In genomic region chr3:139264375-139264774, GRCh38 we compare ENCODE assay signal across 24 cellular contexts.
"Had no signal": no experiment of that assay in that cellular context is flagged by ENCODE, and none has a peak within 500 bp of the region (broad histone marks: within the 10 kb centered on the region; RNA-seq: fewer than 3 reads in every experiment).

No MANE protein-coding gene starts in this region.

- H3K4me3 Mint-ChIP-seq: activated CD4-positive, alpha-beta memory T cell treated with anti-CD3 and anti-CD28 coated beads, Interleukin-2, amount 10 ng/mL, durations not matched to agents 7 days and 5 days; activated CD4-positive, alpha-beta T cell treated with anti-CD3 and anti-CD28 coated beads, Interleukin-2, amount 10 ng/mL, durations not matched to agents 7 days and 5 days; activated naive CD4-positive, alpha-beta T cell treated with anti-CD3 and anti-CD28 coated beads, Interleukin-2, amount 10 ng/mL, durations not matched to agents 7 days and 5 days; activated T-helper 1 cell treated with anti-CD3 and anti-CD28 coated beads, Interleukin-12 subunit alpha, Interleukin-12 subunit beta, Interleukin-2, Interleukin-4 antibody, amounts not matched to agents 30 ng/mL and 10 ng/mL and 1 ng/mL, durations not matched to agents 14 hours and 24 hours and 36 hours; central memory CD8-positive, alpha-beta T cell; WTC11 had no signal

- H3K27ac Mint-ChIP-seq: activated CD4-positive, alpha-beta memory T cell treated with anti-CD3 and anti-CD28 coated beads, Interleukin-2, amount 10 ng/mL, durations not matched to agents 7 days and 5 days; activated CD4-positive, alpha-beta T cell treated with anti-CD3 and anti-CD28 coated beads, Interleukin-2, amount 10 ng/mL, durations not matched to agents 7 days and 5 days; activated naive CD4-positive, alpha-beta T cell treated with anti-CD3 and anti-CD28 coated beads, Interleukin-2, amount 10 ng/mL, durations not matched to agents 7 days and 5 days; activated naive CD4-positive, alpha-beta T cell treated with anti-CD3 and anti-CD28 coated beads, Interleukin-2, amount 50 U/mL, for 72 hours; activated T-helper 1 cell treated with anti-CD3 and anti-CD28 coated beads, Interleukin-12 subunit alpha, Interleukin-12 subunit beta, Interleukin-2, Interleukin-4 antibody, amounts not matched to agents 30 ng/mL and 10 ng/mL and 1 ng/mL, durations not matched to agents 14 hours and 24 hours and 36 hours; activated T-helper 2 cell treated with anti-CD3 and anti-CD28 coated beads, Interferon-gamma antibody, Interleukin-2, Interleukin-4, amounts not matched to agents 10 μg/mL and 5 μg/mL and 100 μg/mL, durations not matched to agents 14 hours and 24 hours and 36 hours; WTC11 had no signal

- H3K4me1 Mint-ChIP-seq: activated CD4-positive, alpha-beta memory T cell treated with anti-CD3 and anti-CD28 coated beads, Interleukin-2, amount 10 ng/mL, durations not matched to agents 7 days and 5 days; activated CD4-positive, alpha-beta T cell treated with anti-CD3 and anti-CD28 coated beads, Interleukin-2, amount 10 ng/mL, durations not matched to agents 7 days and 5 days; activated naive CD4-positive, alpha-beta T cell treated with anti-CD3 and anti-CD28 coated beads, Interleukin-2, amount 10 ng/mL, durations not matched to agents 7 days and 5 days; central memory CD8-positive, alpha-beta T cell had no signal

- H3K27me3 ChIP-seq: brain microvascular endothelial cell had no signal

- ATAC-seq: activated naive CD4-positive, alpha-beta T cell treated with anti-CD3 and anti-CD28 coated beads, Interleukin-2, amount 50 U/mL, for 72 hours; WTC11 had no signal

- H3K36me3 ChIP-seq: brain microvascular endothelial cell had no signal

- H3K27me3 Mint-ChIP-seq: activated naive CD4-positive, alpha-beta T cell treated with anti-CD3 and anti-CD28 coated beads, Interleukin-2, amount 10 ng/mL, durations not matched to agents 7 days and 5 days had no signal

- H3K27ac ChIP-seq: brain microvascular endothelial cell, epithelial cell of prostate had no signal

- H3K9me3 Mint-ChIP-seq: activated CD4-positive, alpha-beta memory T cell treated with anti-CD3 and anti-CD28 coated beads, Interleukin-2, amount 10 ng/mL, durations not matched to agents 7 days and 5 days; activated CD4-positive, alpha-beta T cell treated with anti-CD3 and anti-CD28 coated beads, Interleukin-2, amount 10 ng/mL, durations not matched to agents 7 days and 5 days; activated naive CD4-positive, alpha-beta T cell treated with anti-CD3 and anti-CD28 coated beads, Interleukin-2, amount 10 ng/mL, durations not matched to agents 7 days and 5 days; activated naive CD4-positive, alpha-beta T cell treated with anti-CD3 and anti-CD28 coated beads, Interleukin-2, amount 50 U/mL, for 72 hours; activated T-helper 1 cell treated with anti-CD3 and anti-CD28 coated beads, Interleukin-12 subunit alpha, Interleukin-12 subunit beta, Interleukin-2, Interleukin-4 antibody, amounts not matched to agents 30 ng/mL and 10 ng/mL and 1 ng/mL, durations not matched to agents 14 hours and 24 hours and 36 hours; activated T-helper 2 cell treated with anti-CD3 and anti-CD28 coated beads, Interferon-gamma antibody, Interleukin-2, Interleukin-4, amounts not matched to agents 10 μg/mL and 5 μg/mL and 100 μg/mL, durations not matched to agents 14 hours and 24 hours and 36 hours; central memory CD8-positive, alpha-beta T cell; WTC11 had no signal

- DNase-seq: activated CD4-positive, alpha-beta memory T cell treated with anti-CD3 and anti-CD28 coated beads, Interleukin-2, amount 10 ng/mL, durations not matched to agents 7 days and 5 days; activated CD4-positive, alpha-beta T cell treated with anti-CD3 and anti-CD28 coated beads for 1 hour; activated CD4-positive, alpha-beta T cell treated with anti-CD3 and anti-CD28 coated beads for 4 hours; activated CD4-positive, alpha-beta T cell treated with anti-CD3 and anti-CD28 coated beads, Interleukin-2, amount 10 ng/mL, durations not matched to agents 7 days and 5 days; activated CD4-positive, alpha-beta T cell treated with anti-CD3 and anti-CD28 coated beads, Interleukin-2, amount 50 U/mL, for 4 hours; activated effector memory CD4-positive, alpha-beta T cell treated with anti-CD3 and anti-CD28 coated beads, Interleukin-2, amount 50 U/mL, for 16 hours; activated naive CD4-positive, alpha-beta T cell treated with anti-CD3 and anti-CD28 coated beads, Interleukin-2, amount 10 ng/mL, durations not matched to agents 7 days and 5 days; activated T-cell treated with anti-CD3 and anti-CD28 coated beads, Interleukin-2, amount 50 U/mL, for 1 hour; activated T-cell treated with anti-CD3 and anti-CD28 coated beads, Interleukin-2, amount 50 U/mL, for 48 hours; amniotic stem cell; anterior cingulate cortex; brain microvascular endothelial cell; cortex of kidney; dermis blood vessel endothelial cell; effector CD8-positive, alpha-beta T cell; foreskin fibroblast; head of caudate nucleus; T-helper 2 cell had no signal

- H3K36me3 Mint-ChIP-seq: activated naive CD4-positive, alpha-beta T cell treated with anti-CD3 and anti-CD28 coated beads, Interleukin-2, amount 10 ng/mL, durations not matched to agents 7 days and 5 days; activated naive CD4-positive, alpha-beta T cell treated with anti-CD3 and anti-CD28 coated beads, Interleukin-2, amount 50 U/mL, for 72 hours; WTC11 had no signal
